ENCODE assay signal across 8 cellular contexts in genomic region chr4:139815646-139816601, GRCh38.
DNase-seq lines count a peak whose midpoint lies in the region; FAIRE-seq and TF ChIP-seq lines count a peak whose summit lies in the region.

No MANE protein-coding gene starts in this region.

- DNase-seq in D721Med (ENCODE audit: insufficient read length, low spot score) (no peak), NCI-H2227 treated with DMSO at 0.1 percent for 48 hours (lab: John Stamatoyannopoulos, UW) (peak; percentile 72), chondrocyte (ENCODE audit: low spot score) (no peak), left kidney (ENCODE audit: low read depth, low spot score) (peak; percentile 95), T-helper 2 cell (no peak), HPDE6-E6E7 (ENCODE audit: extremely low spot score) (no peak)
- DNase-seq in effector memory CD4-positive, alpha-beta T cell, result no peak

- no peaks in the 10 kb centered on the region for H3K36me3 ChIP-seq in stomach smooth muscle (ENCODE audit: control insufficient read depth in 2 of 2, insufficient read depth in 2 of 2, low read length in 2 of 2)
- no peaks in the 10 kb centered on the region for H3K36me3 ChIP-seq in effector memory CD4-positive, alpha-beta T cell (ENCODE audit: control insufficient read depth, insufficient read depth, low read length)

- H3K27me3 ChIP-seq in stomach smooth muscle (ENCODE audit: control insufficient read depth in 1 of 2, insufficient read depth in 2 of 2, low read length in 2 of 2), result no peaks in the 10 kb centered on the region
- H3K27me3 ChIP-seq in effector memory CD4-positive, alpha-beta T cell (replicated peaks; ENCODE audit: control insufficient read depth, insufficient read depth, low read length, poor library complexity, severe bottlenecking), result no peaks in the 10 kb centered on the region

- H3K27ac ChIP-seq in stomach smooth muscle (ENCODE audit: low read length), result peak overlapping the region; percentile 73
- H3K27ac ChIP-seq in effector memory CD4-positive, alpha-beta T cell (ENCODE audit: insufficient read depth, low read length, poor library complexity, severe bottlenecking), result no peak overlapping the region

- H3K36me3 Mint-ChIP-seq in chondrocyte (ENCODE audit: low read depth), result no peaks in the 10 kb centered on the region

- TF ChIP-seq CTCF in D721Med (IDR thresholded peaks at IDR 0.05; ENCODE audit: insufficient read depth, missing control alignments), result no peak
- no peak for TF ChIP-seq CTCF in chondrocyte (IDR thresholded peaks at IDR 0.05)

- H3K4me1 Mint-ChIP-seq in chondrocyte (ENCODE audit: low read depth), result peaks cover 17% of the 10 kb centered on the region

- H3K9me3 Mint-ChIP-seq in chondrocyte (ENCODE audit: low read depth), result peaks cover 4% of the 10 kb centered on the region

- peak overlapping the region; percentile 62 to 69 for H3K9ac ChIP-seq in stomach smooth muscle (ENCODE audit: low read length in 2 of 2)

- H3K27ac Mint-ChIP-seq in chondrocyte (ENCODE audit: unreplicated experiment), result peak overlapping the region; percentile 81

- peak overlapping the region; percentile 76 for H3K4me3 Mint-ChIP-seq in chondrocyte (ENCODE audit: unreplicated experiment)

- peak; percentile 78 for FAIRE-seq in D721Med (lab: Jason Lieb, UNC)

- H3K4me1 ChIP-seq in stomach smooth muscle (ENCODE audit: control insufficient read depth, insufficient read depth, low read length), result peaks cover 17% of the 10 kb centered on the region
- H3K4me1 ChIP-seq in effector memory CD4-positive, alpha-beta T cell (ENCODE audit: control insufficient read depth, insufficient read depth, low read length, poor library complexity, severe bottlenecking), result no peaks in the 10 kb centered on the region

- H3K9me3 ChIP-seq in stomach smooth muscle (ENCODE audit: control insufficient read depth in 2 of 2, low read length in 2 of 2), result peaks cover 0 to 3% of the 10 kb centered on the region in 2 donors
- H3K9me3 ChIP-seq in effector memory CD4-positive, alpha-beta T cell (ENCODE audit: control insufficient read depth, low read length), result no peaks in the 10 kb centered on the region

- peak overlapping the region; percentile 70 to 79 for H3K4me3 ChIP-seq in stomach smooth muscle (ENCODE audit: low read length in 2 of 2)
- H3K4me3 ChIP-seq in effector memory CD4-positive, alpha-beta T cell (ENCODE audit: insufficient read depth, low read depth, low read length, poor library complexity, severe bottlenecking), result no peak overlapping the region

- H3K27me3 Mint-ChIP-seq in chondrocyte (ENCODE audit: low read depth), result no peaks in the 10 kb centered on the region

Comparison
In these comparisons a context has a peak if more than half of its experiments do, and no peak if none do; other contexts are left out.
1. DNase-seq: peak in NCI-H2227 treated with DMSO at 0.1 percent for 48 hours (single experiment) and left kidney (single experiment); none in D721Med (single experiment), chondrocyte (single experiment), effector memory CD4-positive, alpha-beta T cell (0 of 3), T-helper 2 cell (0 of 5) and HPDE6-E6E7 (single experiment).